16 cellular contexts compared by ENCODE assay signal in genomic region chr15:75821946-75822345, GRCh38. TPM values are rescaled to one million over a fixed set of nuclear protein-coding genes. Genes with fewer than 3 reads are reported as not detected.
DNase-seq lines count a peak whose midpoint lies in the region; ATAC-seq and TF ChIP-seq lines count a peak whose summit lies in the region.
"Had no signal": no experiment of that assay in that cellular context is flagged by ENCODE, and none has a peak within 500 bp of the region (broad histone marks: within the 10 kb centered on the region; RNA-seq: fewer than 3 reads in every experiment).

No MANE protein-coding gene starts in this region.

- H3K27me3 ChIP-seq in Caco-2 (replicated peaks; ENCODE audit: control insufficient read depth, insufficient read depth, low read length) (no peaks in the 10 kb centered on the region), sigmoid colon (no peaks in the 10 kb centered on the region), vagina (no peaks in the 10 kb centered on the region)
- H3K27me3 ChIP-seq: BLaER1 treated with 17β-estradiol and CSF1 and Interleukin-3, amounts not matched to agents 10 nM and 100 nM had no signal

- H3K4me1 ChIP-seq in Caco-2, result peaks cover 36% of the 10 kb centered on the region
- no peaks in the 10 kb centered on the region for H3K4me1 ChIP-seq in sigmoid colon
- no peaks in the 10 kb centered on the region for H3K4me1 ChIP-seq in vagina

- H3K4me3 Mint-ChIP-seq in Caco-2 (ENCODE audit: unreplicated experiment), result no peak overlapping the region
- no peak overlapping the region for H3K4me3 Mint-ChIP-seq in stimulated activated effector memory CD8-positive, alpha-beta T cell treated with anti-CD3 and anti-CD28 coated beads, Interleukin-12 subunit alpha, Interleukin-12 subunit beta, amount 100 ng/mL, for 72 hours
- H3K4me3 Mint-ChIP-seq: CD4-positive, CD25-positive, alpha-beta regulatory T cell had no signal

- CTCF ChIA-PET in Caco-2 (lab: Charles Lee), result interaction anchor here (1.3 kb wide), 1 partner anchor 12 kb away, joined by 6 read pairs; no protein-coding TSS in a partner anchor

- 93 to 95% methylated on average over 2 of the region's 2 CpGs for WGBS in sigmoid colon, 2 donors

- no peaks in the 10 kb centered on the region for H3K9me3 Mint-ChIP-seq in Caco-2 (ENCODE audit: unreplicated experiment)
- no peaks in the 10 kb centered on the region for H3K9me3 Mint-ChIP-seq in stimulated activated effector memory CD8-positive, alpha-beta T cell treated with anti-CD3 and anti-CD28 coated beads, Interleukin-12 subunit alpha, Interleukin-12 subunit beta, amount 100 ng/mL, for 72 hours
- H3K9me3 Mint-ChIP-seq: CD4-positive, CD25-positive, alpha-beta regulatory T cell had no signal

- no peak overlapping the region for H3K27ac ChIP-seq in sigmoid colon
- H3K27ac ChIP-seq in vagina, result no peak overlapping the region
- H3K27ac ChIP-seq: BLaER1 treated with 17β-estradiol and CSF1 and Interleukin-3, amounts not matched to agents 10 nM and 100 nM; GM23248 had no signal

- H3K27me3 Mint-ChIP-seq in Caco-2 (ENCODE audit: insufficient read depth, unreplicated experiment), result no peaks in the 10 kb centered on the region

- H3K4me3 ChIP-seq in Caco-2 (ENCODE audit: low read depth, low read length) (no peak overlapping the region), epithelial cell of esophagus (ENCODE audit: low read length) (no peak overlapping the region), sigmoid colon (no peak overlapping the region), vagina (no peak overlapping the region)
- H3K4me3 ChIP-seq: BLaER1 treated with 17β-estradiol and CSF1 and Interleukin-3, amounts not matched to agents 10 nM and 100 nM; GM12878; GM23248 had no signal

- POLR2A ChIA-PET in Caco-2 (lab: Charles Lee), result interaction anchor here (0.6 kb wide), 1 partner anchor 799 kb away, joined by 3 read pairs; no protein-coding TSS in a partner anchor

- no peak for TF ChIP-seq EP300 in sigmoid colon (IDR thresholded peaks at IDR 0.05)

- no peaks in the 10 kb centered on the region for H3K36me3 ChIP-seq in Caco-2 (ENCODE audit: control insufficient read depth, insufficient read depth, low read length)
- H3K36me3 ChIP-seq in sigmoid colon, result no peaks in the 10 kb centered on the region
- no peaks in the 10 kb centered on the region for H3K36me3 ChIP-seq in vagina
- H3K36me3 ChIP-seq: BLaER1 treated with 17β-estradiol and CSF1 and Interleukin-3, amounts not matched to agents 10 nM and 100 nM had no signal

- TF ChIP-seq POLR2A in sigmoid colon (IDR thresholded peaks at IDR 0.05) (no peak), vagina (IDR thresholded peaks at IDR 0.05) (no peak)

- peaks cover 31% of the 10 kb centered on the region for H3K4me1 Mint-ChIP-seq in Caco-2 (ENCODE audit: low read depth, unreplicated experiment)
- no peaks in the 10 kb centered on the region for H3K4me1 Mint-ChIP-seq in stimulated activated effector memory CD8-positive, alpha-beta T cell treated with anti-CD3 and anti-CD28 coated beads, Interleukin-12 subunit alpha, Interleukin-12 subunit beta, amount 100 ng/mL, for 72 hours

- DNase-seq in Caco-2 (no peak), NCI-H2171 (lab: John Stamatoyannopoulos, UW) (peak; percentile 37), epithelial cell of esophagus (ENCODE audit: low read depth) (peak; percentile 69), sigmoid colon (no peak), vagina (ENCODE audit: extremely low spot score in 2 of 2) (no peak), medulla oblongata (ENCODE audit: extremely low spot score) (no peak)
- DNase-seq in stimulated activated effector memory CD8-positive, alpha-beta T cell treated with anti-CD3 and anti-CD28 coated beads, Interleukin-12 subunit alpha, Interleukin-12 subunit beta, amount 100 ng/mL, for 72 hours (ENCODE audit: low spot score in 2 of 2), result no peak
- DNase-seq: ACHN; Calu3; CD4-positive, CD25-positive, alpha-beta regulatory T cell; DMS 273 treated with DMSO at 0.1 percent for 48 hours; GM23248 had no signal

- H3K9me3 ChIP-seq in Caco-2 (no peaks in the 10 kb centered on the region), sigmoid colon (no peaks in the 10 kb centered on the region), vagina (no peaks in the 10 kb centered on the region)
- H3K9me3 ChIP-seq: BLaER1 treated with 17β-estradiol and CSF1 and Interleukin-3, amounts not matched to agents 10 nM and 100 nM had no signal

- no peak for ATAC-seq in stimulated activated effector memory CD8-positive, alpha-beta T cell treated with anti-CD3 and anti-CD28 coated beads, Interleukin-12 subunit alpha, Interleukin-12 subunit beta, amount 100 ng/mL, for 72 hours
- ATAC-seq: GM12878, HCT116, HepG2 had no signal

- no TSS peak for BruUV-seq in Caco-2 (replicated peaks; lab: Mats Ljungman, UMichigan)

- H3K27ac Mint-ChIP-seq in Caco-2 (ENCODE audit: unreplicated experiment), result peak overlapping the region; percentile 93
- H3K27ac Mint-ChIP-seq in stimulated activated effector memory CD8-positive, alpha-beta T cell treated with anti-CD3 and anti-CD28 coated beads, Interleukin-12 subunit alpha, Interleukin-12 subunit beta, amount 100 ng/mL, for 72 hours, result peak overlapping the region; percentile 21
- H3K27ac Mint-ChIP-seq: CD4-positive, CD25-positive, alpha-beta regulatory T cell had no signal

- TF ChIP-seq CTCF in Caco-2 (IDR thresholded peaks at IDR 0.05; ENCODE audit: insufficient read depth in 1 of 2, low read depth in 1 of 2, low read length in 1 of 2, severe bottlenecking in 1 of 2, unreplicated experiment in 1 of 2) (no peak), epithelial cell of esophagus (IDR thresholded peaks at IDR 0.05; ENCODE audit: insufficient read depth, low read depth, low read length, missing control alignments) (no peak), sigmoid colon (IDR thresholded peaks at IDR 0.05) (no peak), vagina (IDR thresholded peaks at IDR 0.05) (no peak)

- peaks cover 6% of the 10 kb centered on the region for H3K36me3 Mint-ChIP-seq in Caco-2 (ENCODE audit: insufficient read depth, unreplicated experiment)
- H3K36me3 Mint-ChIP-seq in stimulated activated effector memory CD8-positive, alpha-beta T cell treated with anti-CD3 and anti-CD28 coated beads, Interleukin-12 subunit alpha, Interleukin-12 subunit beta, amount 100 ng/mL, for 72 hours, result no peaks in the 10 kb centered on the region
- H3K36me3 Mint-ChIP-seq: CD4-positive, CD25-positive, alpha-beta regulatory T cell had no signal

- intact Hi-C loops in Caco-2 (cut with micrococcal nuclease; ENCODE audit: unreplicated experiment), result no loop called here
- intact Hi-C loops in sigmoid colon (cut with DNase I), result no loop called here
- intact Hi-C loops in vagina (cut with DNase I), result no loop called here

RNA-seq across cellular contexts. Expression of gene UBE2Q2, which starts 21.3 kb away (rescaled TPM):
- 40.5 and 41.9 TPM in 2 replicates for total RNA-seq in Caco-2 (2022)
- total RNA-seq in sigmoid colon, result 100 to 1,000 TPM in 1 of 4 donors, 10 to 100 TPM in 3; 69.5 to 101 (median 97.9) TPM
- polyA plus RNA-seq in sigmoid colon, result 10 to 100 TPM; 16.9 to 29.4 (median 18.0) TPM
- 21.6 TPM for total RNA-seq in vagina

Comparison
In these comparisons a context has a peak if more than half of its experiments do, and no peak if none do; other contexts are left out.
1. DNase-seq: peak in NCI-H2171 (single experiment) and epithelial cell of esophagus (single experiment); none in Caco-2 (0 of 2), stimulated activated effector memory CD8-positive, alpha-beta T cell treated with anti-CD3 and anti-CD28 coated beads, Interleukin-12 subunit alpha, Interleukin-12 subunit beta, amount 100 ng/mL, for 72 hours (0 of 2), sigmoid colon (single experiment), vagina (0 of 2) and medulla oblongata (single experiment).